Comparison of ENCODE assay signal across 1 cellular context in genomic region chr12:66035289-66035961, GRCh38.
TF ChIP-seq lines count a peak whose summit lies in the region.

No MANE protein-coding gene starts in this region.

TF ChIP-seq in HepG2, 621 proteins besides CTCF, POLR2A, EP300 and RAD21 (continued from another document):
- TF ChIP-seq, protein P1, sequence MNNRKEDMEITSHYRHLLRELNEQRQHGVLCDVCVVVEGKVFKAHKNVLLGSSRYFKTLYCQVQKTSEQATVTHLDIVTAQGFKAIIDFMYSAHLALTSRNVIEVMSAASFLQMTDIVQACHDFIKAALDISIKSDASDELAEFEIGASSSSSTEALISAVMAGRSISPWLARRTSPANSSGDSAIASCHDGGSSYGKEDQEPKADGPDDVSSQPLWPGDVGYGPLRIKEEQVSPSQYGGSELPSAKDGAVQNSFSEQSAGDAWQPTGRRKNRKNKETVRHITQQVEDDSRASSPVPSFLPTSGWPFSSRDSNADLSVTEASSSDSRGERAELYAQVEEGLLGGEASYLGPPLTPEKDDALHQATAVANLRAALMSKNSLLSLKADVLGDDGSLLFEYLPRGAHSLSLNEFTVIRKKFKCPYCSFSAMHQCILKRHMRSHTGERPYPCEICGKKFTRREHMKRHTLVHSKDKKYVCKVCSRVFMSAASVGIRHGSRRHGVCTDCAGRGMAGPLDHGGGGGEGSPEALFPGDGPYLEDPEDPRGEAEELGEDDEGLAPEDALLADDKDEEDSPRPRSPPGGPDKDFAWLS (CRISPR knock-in tag; IDR thresholded peaks at IDR 0.05; ENCODE audit: borderline replicate concordance) = no peak
- TF ChIP-seq ZNF709 (CRISPR knock-in tag; IDR thresholded peaks at IDR 0.05) = no peak
- peak; percentile 61 for TF ChIP-seq STAG1 (CRISPR knock-in tag; IDR thresholded peaks at IDR 0.05)
